ENCODE assay signal across 21 cellular contexts in genomic region chr20:19070036-19070435, GRCh38.
DNase-seq lines count a peak whose midpoint lies in the region; ATAC-seq, FAIRE-seq and TF ChIP-seq lines count a peak whose summit lies in the region.
"Had no signal": no experiment of that assay in that cellular context is flagged by ENCODE, and none has a peak within 500 bp of the region (broad histone marks: within the 10 kb centered on the region; RNA-seq: fewer than 3 reads in every experiment).

No MANE protein-coding gene starts in this region.

- H3K4me1 ChIP-seq in gastroesophageal sphincter, result no peaks in the 10 kb centered on the region
- H3K4me1 ChIP-seq: A549 had no signal

- TF ChIP-seq POLR2A in GM12892 (IDR thresholded peaks at IDR 0.05; ENCODE audit: low read depth, low read length), result no peak
- TF ChIP-seq POLR2A in gastroesophageal sphincter (IDR thresholded peaks at IDR 0.05), result no peak

- no peak overlapping the region for H3K4me3 ChIP-seq in gastroesophageal sphincter
- H3K4me3 ChIP-seq: A549 had no signal

- H3K36me3 ChIP-seq in gastroesophageal sphincter, result no peaks in the 10 kb centered on the region

- no peak for ATAC-seq in gastroesophageal sphincter
- ATAC-seq: A549, HCT116 had no signal

- DNase-seq in Ammon's horn (ENCODE audit: low spot score) (peak; percentile 75), GM12892 (ENCODE audit: insufficient read length) (no peak), ecto neural progenitor cell (ENCODE audit: low spot score) (peak; percentile 25), superior temporal gyrus (ENCODE audit: extremely low spot score) (peak; percentile 13), pons (ENCODE audit: low spot score) (no peak), NCI-H1105 treated with DMSO at 0.1 percent for 48 hours (lab: John Stamatoyannopoulos, UW) (no peak)
- DNase-seq: AML-193; C1 segment of cervical spinal cord; CD4-positive, CD25-positive, alpha-beta regulatory T cell; CD8-positive, alpha-beta memory T cell; COR-L47; GDM1; GOT3; H7; HFFc6; IMR-90 had no signal

- no peak overlapping the region for H3K27ac ChIP-seq in gastroesophageal sphincter
- H3K27ac ChIP-seq: 22Rv1, A549 had no signal

- 78% methylated on average over 3 to 4 of the region's 6 CpGs for WGBS in gastroesophageal sphincter (ENCODE audit: low coverage in 1 of 2), 2 donors

- peaks cover 0 to 7% (median 0%) of the 10 kb centered on the region in 3 donors for H3K9me3 ChIP-seq in gastroesophageal sphincter

- H3K27me3 ChIP-seq in gastroesophageal sphincter, result no peaks in the 10 kb centered on the region

- TF ChIP-seq EP300 in gastroesophageal sphincter (IDR thresholded peaks at IDR 0.05), result no peak

- TF ChIP-seq CTCF in gastroesophageal sphincter (IDR thresholded peaks at IDR 0.05), result no peak

- peak; percentile 27 for FAIRE-seq in GM12892 (lab: Jason Lieb, UNC)
- FAIRE-seq: A549, HTR-8/SVneo had no signal

Comparison
In these comparisons a context has a peak if more than half of its experiments do, and no peak if none do; other contexts are left out.
1. DNase-seq: peak in Ammon's horn (single experiment), ecto neural progenitor cell (single experiment) and superior temporal gyrus (single experiment); none in GM12892 (single experiment), pons (single experiment) and NCI-H1105 treated with DMSO at 0.1 percent for 48 hours (single experiment).